ENCODE assay signal across 19 cellular contexts in genomic region chr10:86258940-86259339, GRCh38.
DNase-seq lines count a peak whose midpoint lies in the region; ATAC-seq and TF ChIP-seq lines count a peak whose summit lies in the region.
"Had no signal": no experiment of that assay in that cellular context is flagged by ENCODE, and none has a peak within 500 bp of the region (broad histone marks: within the 10 kb centered on the region; RNA-seq: fewer than 3 reads in every experiment).

No MANE protein-coding gene starts in this region.

- H3K4me2 ChIP-seq in H9 (ENCODE audit: insufficient read depth, insufficient read length, low read length): no peak overlapping the region
- H3K4me2 ChIP-seq: GM23338, KMS-11 had no signal

- no peak overlapping the region for H4K91ac ChIP-seq in H9 (ENCODE audit: insufficient read length, low read depth, low read length)

- peaks cover 15% of the 10 kb centered on the region for H3K27me3 Mint-ChIP-seq in H9 (ENCODE audit: low read depth)

- H3K4ac ChIP-seq in H9 (ENCODE audit: low read depth, low read length): no peak overlapping the region

- no CpG with 5 or more reads among the region's 3 CpGs for WGBS in H9 (ENCODE audit: extremely low coverage, insufficient read length, low lambda C conversion rate)

- ATAC-seq in GM21723 (IDR thresholded peaks at IDR 0.05; ENCODE audit: unreplicated experiment) (no peak), HG02840 (IDR thresholded peaks at IDR 0.05; ENCODE audit: low FRiP score, unreplicated experiment) (no peak)
- ATAC-seq: GM12878, GM23338 had no signal

- H3K4me1 Mint-ChIP-seq in H9: peaks cover 26 to 27% of the 10 kb centered on the region in 2 experiments

- H3K14ac ChIP-seq in H9 (ENCODE audit: insufficient read depth, low read length): no peak overlapping the region

- H2BK5ac ChIP-seq in H9 (ENCODE audit: insufficient read length, low read length): no peak overlapping the region

- H4K8ac ChIP-seq in H9 (replicated peaks; ENCODE audit: insufficient read length, low read depth, low read length): no peak overlapping the region

- no peak for TF ChIP-seq CTCF in H9 (conservative IDR thresholded peaks at IDR 0.05)

- no peaks in the 10 kb centered on the region for H3K36me3 Mint-ChIP-seq in H9 (ENCODE audit: insufficient read depth in 1 of 3, low read depth in 3 of 3)

- H3K9me3 Mint-ChIP-seq in H9: peaks cover 2 to 3% of the 10 kb centered on the region in 2 experiments; a peak in 2 of 5 replicates
- H3K9me3 Mint-ChIP-seq: GM23338, HFFc6 had no signal

- H3K4me3 Mint-ChIP-seq in H9: no peak overlapping the region
- H3K4me3 Mint-ChIP-seq: GM23338, HFFc6 had no signal

- DNase-seq in D341Med (ENCODE audit: low spot score): peak; percentile 8
- peak; percentile 27 for DNase-seq in H9
- DNase-seq in ecto neural progenitor cell (ENCODE audit: low spot score): peak; percentile 43
- peak; percentile 22 for DNase-seq in mesenteric fat pad (ENCODE audit: low spot score)
- DNase-seq in Kasumi-1 (lab: John Stamatoyannopoulos, UW): no peak
- DNase-seq: ACHN, AML-193, Caco-2, HFFc6, NCI-H1092 treated with DMSO at 0.1 percent for 48 hours, NCI-H1694 treated with DMSO at 0.1 percent for 48 hours, NCI-H2107, NCI-H2227 treated with DMSO at 0.1 percent for 48 hours had no signal

- no peak overlapping the region for H2AK5ac ChIP-seq in H9 (ENCODE audit: insufficient read length, low read length)

- no peaks in the 10 kb centered on the region for H3K23me2 ChIP-seq in H9 (ENCODE audit: insufficient read length, low read depth, low read length, poor library complexity, severe bottlenecking)

- H3K27me3 ChIP-seq in H9 (ENCODE audit: insufficient read depth, low read length): no peaks in the 10 kb centered on the region
- H3K27me3 ChIP-seq: SJSA1 had no signal

- no peaks in the 10 kb centered on the region for H4K20me1 ChIP-seq in H9 (ENCODE audit: control insufficient read depth, insufficient read depth, insufficient read length)

- no peaks in the 10 kb centered on the region for H3K9me3 ChIP-seq in H9 (ENCODE audit: control insufficient read depth, low read depth, low read length)
- H3K9me3 ChIP-seq: SJSA1 had no signal

- H3K18ac ChIP-seq in H9 (ENCODE audit: insufficient read length, low read depth, low read length): no peak overlapping the region

- no peaks in the 10 kb centered on the region for H3K79me2 ChIP-seq in H9 (ENCODE audit: insufficient read depth, low read length)

- H3K56ac ChIP-seq in H9 (ENCODE audit: insufficient read length, low read depth, low read length): no peak overlapping the region

- no peak overlapping the region for H3K27ac ChIP-seq in H9 (ENCODE audit: insufficient read length, low read depth, low read length)
- H3K27ac ChIP-seq: KMS-11, SJSA1 had no signal

- H2BK12ac ChIP-seq in H9 (ENCODE audit: insufficient read length, low read depth, low read length): no peak overlapping the region

- no peaks in the 10 kb centered on the region for H3K79me1 ChIP-seq in H9 (ENCODE audit: insufficient read depth, low read depth, low read length, poor library complexity, severe bottlenecking)

- H2AFZ ChIP-seq in H9 (ENCODE audit: low read length): no peak overlapping the region
- H2AFZ ChIP-seq: GM23338 had no signal

- H3K27ac Mint-ChIP-seq in H9: no peak overlapping the region
- H3K27ac Mint-ChIP-seq: GM23338, HFFc6 had no signal

- H2BK15ac ChIP-seq in H9 (ENCODE audit: low read depth, low read length): no peak overlapping the region

- no peak overlapping the region for H3K23ac ChIP-seq in H9 (ENCODE audit: insufficient read length, low read depth, low read length)

- no peak overlapping the region for H2BK120ac ChIP-seq in H9 (ENCODE audit: low read depth, low read length, poor library complexity, severe bottlenecking)

- H3K4me1 ChIP-seq in H9 (ENCODE audit: insufficient read depth, low read length): no peaks in the 10 kb centered on the region; the same call in 1 of the 2 replicates
- H3K4me1 ChIP-seq: Caco-2, SJSA1 had no signal

- no peak overlapping the region for H3K9ac ChIP-seq in H9 (ENCODE audit: extremely low read depth, insufficient read length, low read length)
- H3K9ac ChIP-seq: KMS-11 had no signal

- no peak overlapping the region for H2BK20ac ChIP-seq in H9 (ENCODE audit: low read depth, low read length, poor library complexity, severe bottlenecking)

- H3T11ph ChIP-seq in H9 (ENCODE audit: low read length): no peak overlapping the region

- H4K5ac ChIP-seq in H9 (ENCODE audit: insufficient read length, low read depth, low read length): no peak overlapping the region

Comparison
In these comparisons a context has a peak if more than half of its experiments do, and no peak if none do; other contexts are left out.
1. DNase-seq: peak in D341Med (single experiment), H9 (single experiment), ecto neural progenitor cell (single experiment) and mesenteric fat pad (single experiment); none in Kasumi-1 (0 of 2).